Comparison of ENCODE assay signal across 10 cellular contexts in genomic region chr2:216315817-216316603, GRCh38. TPM values are rescaled to one million over a fixed set of nuclear protein-coding genes. Genes with fewer than 3 reads are reported as not detected.
DNase-seq lines count a peak whose midpoint lies in the region; ATAC-seq and TF ChIP-seq lines count a peak whose summit lies in the region.
"Had no signal": no experiment of that assay in that cellular context is flagged by ENCODE, and none has a peak within 500 bp of the region (broad histone marks: within the 10 kb centered on the region; RNA-seq: fewer than 3 reads in every experiment).

No MANE protein-coding gene starts in this region.

- H3K4me3 ChIP-seq in cardiac fibroblast (replicated peaks in 1 of 2; ENCODE audit: low read depth in 2 of 2, low read length in 2 of 2) = no peak overlapping the region

- ATAC-seq in GM19455 (IDR thresholded peaks at IDR 0.05; ENCODE audit: unreplicated experiment) = no peak
- no peak for ATAC-seq in HG03571 (IDR thresholded peaks at IDR 0.05; ENCODE audit: unreplicated experiment)
- no peak for ATAC-seq in GM21381 (IDR thresholded peaks at IDR 0.05; ENCODE audit: unreplicated experiment)
- no peak for ATAC-seq in activated CD8-positive, alpha-beta T cell treated with anti-CD3 and anti-CD28 coated beads, Interleukin-2, amount 10 ng/mL, durations not matched to agents 7 days and 5 days

- no peaks in the 10 kb centered on the region for H3K36me3 Mint-ChIP-seq in activated CD8-positive, alpha-beta T cell treated with anti-CD3 and anti-CD28 coated beads, Interleukin-2, amount 10 ng/mL, durations not matched to agents 7 days and 5 days (ENCODE audit: low read depth)

- POLR2A ChIA-PET in activated CD8-positive, alpha-beta T cell treated with anti-CD3 and anti-CD28 coated beads, Interleukin-2, amount 10 ng/mL, durations not matched to agents 7 days and 5 days (lab: Charles Lee) = interaction anchor here (1.2 kb wide), 1 partner anchor 33 kb away, joined by 3 read pairs; no protein-coding TSS in a partner anchor

- H3K27ac Mint-ChIP-seq in activated CD8-positive, alpha-beta T cell treated with anti-CD3 and anti-CD28 coated beads, Interleukin-2, amount 10 ng/mL, durations not matched to agents 7 days and 5 days = no peak overlapping the region

- no peak overlapping the region for H3K4me3 Mint-ChIP-seq in activated CD8-positive, alpha-beta T cell treated with anti-CD3 and anti-CD28 coated beads, Interleukin-2, amount 10 ng/mL, durations not matched to agents 7 days and 5 days

- no peaks in the 10 kb centered on the region for H3K9me3 Mint-ChIP-seq in activated CD8-positive, alpha-beta T cell treated with anti-CD3 and anti-CD28 coated beads, Interleukin-2, amount 10 ng/mL, durations not matched to agents 7 days and 5 days (ENCODE audit: insufficient read depth)

- no peaks in the 10 kb centered on the region for H3K4me1 Mint-ChIP-seq in activated CD8-positive, alpha-beta T cell treated with anti-CD3 and anti-CD28 coated beads, Interleukin-2, amount 10 ng/mL, durations not matched to agents 7 days and 5 days (ENCODE audit: low read depth)

- H3K27me3 Mint-ChIP-seq in activated CD8-positive, alpha-beta T cell treated with anti-CD3 and anti-CD28 coated beads, Interleukin-2, amount 10 ng/mL, durations not matched to agents 7 days and 5 days (ENCODE audit: low read depth) = peaks cover 10% of the 10 kb centered on the region

- TF ChIP-seq CTCF in cardiac fibroblast (IDR thresholded peaks at IDR 0.05; ENCODE audit: low read depth, low read length) = no peak

- DNase-seq in EH (ENCODE audit: low read depth) = peak; percentile 92
- peak; percentile 72 for DNase-seq in NCI-H146 (lab: John Stamatoyannopoulos, UW)
- DNase-seq in cardiac fibroblast (ENCODE audit: low read depth in 2 of 2) = peak; percentile 19 to 82
- peak; percentile 18 to 85 for DNase-seq in lung microvascular endothelial cell (ENCODE audit: low read depth in 2 of 2)
- DNase-seq in activated CD8-positive, alpha-beta T cell treated with anti-CD3 and anti-CD28 coated beads, Interleukin-2, amount 10 ng/mL, durations not matched to agents 7 days and 5 days = no peak
- DNase-seq: stimulated activated CD4-positive, alpha-beta T cell treated with anti-CD3 and anti-CD28 coated beads, Interleukin-4, amount 100 ng/mL, for 1 hour had no signal

- CTCF ChIA-PET in activated CD8-positive, alpha-beta T cell treated with anti-CD3 and anti-CD28 coated beads, Interleukin-2, amount 10 ng/mL, durations not matched to agents 7 days and 5 days (lab: Charles Lee) = no interaction called here

RNA-seq across cellular contexts. Expression of gene MARCHF4, which starts 56.3 kb away (rescaled TPM):
- total RNA-seq in lung microvascular endothelial cell = 0.20 and 0.22 TPM in 2 replicates
- not detected for total RNA-seq in activated CD8-positive, alpha-beta T cell treated with anti-CD3 and anti-CD28 coated beads, Interleukin-2, amount 10 ng/mL, durations not matched to agents 7 days and 5 days
- total RNA-seq: T-helper 1 cell treated with Interleukin-12 subunit alpha and Interleukin-12 subunit beta and Interleukin-4 antibody, amounts not matched to agents 30 ng/mL and 1 ng/mL, for 36 hours had no signal
